ENCODE assay signal across 22 cellular contexts in genomic region chr11:130582994-130583393, GRCh38.
DNase-seq lines count a peak whose midpoint lies in the region; ATAC-seq, FAIRE-seq and TF ChIP-seq lines count a peak whose summit lies in the region.
"Had no signal": no experiment of that assay in that cellular context is flagged by ENCODE, and none has a peak within 500 bp of the region (broad histone marks: within the 10 kb centered on the region; RNA-seq: fewer than 3 reads in every experiment).

No MANE protein-coding gene starts in this region.

- peak overlapping the region; percentile 76 for H3K27ac ChIP-seq in right cardiac atrium (ENCODE audit: low read length)
- H3K27ac ChIP-seq in heart left ventricle = peak overlapping the region in 3 of 12 donors; percentile 10 to 49 (median 13)
- H3K27ac ChIP-seq in mesendoderm (ENCODE audit: low read depth, low read length) = no peak overlapping the region
- H3K27ac ChIP-seq: Peyer's patch had no signal

- TF ChIP-seq POLR2A in heart left ventricle (IDR thresholded peaks at IDR 0.05) = no peak
- TF ChIP-seq POLR2A in GM12892 (IDR thresholded peaks at IDR 0.05; ENCODE audit: low read depth, low read length) = no peak

- intact Hi-C loops in right cardiac atrium (cut with DNase I) (no loop called here), heart left ventricle (cut with DNase I) (loop anchor here in 1 of 10 donors (10.0 kb wide), 1 partner anchor 62 kb away; no protein-coding TSS in a partner anchor)

- no peaks in the 10 kb centered on the region for H3K36me3 ChIP-seq in heart left ventricle
- no peaks in the 10 kb centered on the region for H3K36me3 ChIP-seq in mesendoderm (ENCODE audit: control insufficient read depth, insufficient read depth, low read length)
- H3K36me3 ChIP-seq: BE2C, Peyer's patch had no signal

- H3K4ac ChIP-seq in mesendoderm (ENCODE audit: low read depth, low read length) = no peak overlapping the region

- H3K4me3 ChIP-seq in right cardiac atrium (ENCODE audit: low read length) (no peak overlapping the region), heart left ventricle (no peak overlapping the region), fibroblast of mammary gland (ENCODE audit: control insufficient read depth, low read depth, low read length) (no peak overlapping the region), mesendoderm (ENCODE audit: low read length) (no peak overlapping the region)
- H3K4me3 ChIP-seq: GM23338, Peyer's patch had no signal

- H3K23ac ChIP-seq in mesendoderm (ENCODE audit: low read length) = no peak overlapping the region

- FAIRE-seq in GM12892 (lab: Jason Lieb, UNC) = no peak
- FAIRE-seq: A204.1, GM19239 had no signal

- no peak overlapping the region for H3K9ac ChIP-seq in mesendoderm (ENCODE audit: low read length)

- no peak overlapping the region for H3K56ac ChIP-seq in mesendoderm (ENCODE audit: low read length)

- H2BK5ac ChIP-seq in mesendoderm (ENCODE audit: low read length) = peak overlapping the region; percentile 47

- peak overlapping the region; percentile 54 for H2AK5ac ChIP-seq in mesendoderm (ENCODE audit: low read length)

- H2BK120ac ChIP-seq in mesendoderm (ENCODE audit: low read depth, low read length) = no peak overlapping the region

- H3K27me3 ChIP-seq in right cardiac atrium (ENCODE audit: control insufficient read depth, insufficient read depth) = no peaks in the 10 kb centered on the region
- no peaks in the 10 kb centered on the region for H3K27me3 ChIP-seq in heart left ventricle
- H3K27me3 ChIP-seq in mesendoderm (ENCODE audit: insufficient read depth, low read length, poor library complexity) = no peaks in the 10 kb centered on the region
- H3K27me3 ChIP-seq: BE2C, Peyer's patch had no signal

- no peak overlapping the region for H4K8ac ChIP-seq in mesendoderm (ENCODE audit: low read depth, low read length)

- ATAC-seq in right cardiac atrium = peak; percentile 34 to 48
- no peak for ATAC-seq in heart left ventricle
- ATAC-seq: CD8-positive, alpha-beta T cell; GM23338 had no signal

- DNase-seq in right cardiac atrium (peak in 1 of 3 donors; percentile 46), heart left ventricle (no peak), fibroblast of mammary gland (ENCODE audit: low read depth) (peak; percentile 79), mesendoderm (no peak), hypothalamus (lab: John Stamatoyannopoulos, UW) (no peak), occipital lobe (lab: John Stamatoyannopoulos, UW) (no peak), GM12892 (ENCODE audit: insufficient read length) (no peak), SK-N-DZ (ENCODE audit: low spot score) (no peak)
- DNase-seq: BE2C; Calu3; CD8-positive, alpha-beta T cell; GF-D8; HCEC 1CT; NCI-H1048; NCI-H1436; NCI-H1930; NCI-H345; NCI-H526; Peyer's patch had no signal

- H2BK15ac ChIP-seq in mesendoderm (replicated peaks; ENCODE audit: low read depth) = no peak overlapping the region

- TF ChIP-seq CTCF in heart left ventricle (IDR thresholded peaks at IDR 0.05) = no peak
- TF ChIP-seq CTCF in fibroblast of mammary gland (conservative IDR thresholded peaks at IDR 0.05; ENCODE audit: control insufficient read depth, insufficient read depth, low read depth, low read length) = no peak

- no peaks in the 10 kb centered on the region for H3K79me1 ChIP-seq in mesendoderm (ENCODE audit: low read length)

- WGBS in right cardiac atrium = 67% methylated on average over 2 of the region's 2 CpGs
- 76 to 94% (median 88%) methylated on average over 2 of the region's 2 CpGs for WGBS in heart left ventricle, 4 donors
- WGBS in mesendoderm (ENCODE audit: extremely low coverage, insufficient coverage, low lambda C conversion rate) = no CpG with 5 or more reads among the region's 2 CpGs

- H3K18ac ChIP-seq in mesendoderm (ENCODE audit: low read length) = no peak overlapping the region

- H3K4me1 ChIP-seq in right cardiac atrium (ENCODE audit: control insufficient read depth, insufficient read depth, low read length) (peaks cover 15% of the 10 kb centered on the region), heart left ventricle (peaks cover 0 to 28% (median 15%) of the 10 kb centered on the region in 12 donors), mesendoderm (ENCODE audit: control insufficient read depth, low read depth, low read length) (peaks cover 22% of the 10 kb centered on the region)
- H3K4me1 ChIP-seq: BE2C, Peyer's patch had no signal

- no peaks in the 10 kb centered on the region for H3K79me2 ChIP-seq in mesendoderm (ENCODE audit: control insufficient read depth, insufficient read depth, low read length)

- H3K9me3 ChIP-seq in right cardiac atrium (ENCODE audit: control insufficient read depth, low read length) = no peaks in the 10 kb centered on the region
- H3K9me3 ChIP-seq in heart left ventricle = peaks cover 0 to 9% (median 0%) of the 10 kb centered on the region in 12 donors
- H3K9me3 ChIP-seq: BE2C, Peyer's patch had no signal

- no peak overlapping the region for H4K5ac ChIP-seq in mesendoderm (ENCODE audit: low read length)

- no peak overlapping the region for H3K4me2 ChIP-seq in mesendoderm (ENCODE audit: low read length)
- H3K4me2 ChIP-seq: GM23338 had no signal

Comparison
In these comparisons a context has a peak if more than half of its experiments do, and no peak if none do; other contexts are left out.
1. ATAC-seq: peak in right cardiac atrium (2 of 2); none in heart left ventricle (0 of 4).